In genomic region chr9:26463841-26464240, GRCh38 we compare ENCODE assay signal across 24 cellular contexts.
"Had no signal": no experiment of that assay in that cellular context is flagged by ENCODE, and none has a peak within 500 bp of the region (broad histone marks: within the 10 kb centered on the region; RNA-seq: fewer than 3 reads in every experiment).

No MANE protein-coding gene starts in this region.

- DNase-seq: colonic mucosa; cortex of kidney; dermis blood vessel endothelial cell; dorsolateral prefrontal cortex; effector CD4-positive, alpha-beta T cell; effector CD8-positive, alpha-beta T cell; effector memory CD4-positive, alpha-beta T cell; effector memory CD8-positive, alpha-beta T cell; endodermal cell; erythroblast; esophagus squamous epithelium; foreskin fibroblast; foreskin keratinocyte; foreskin melanocyte; gastrocnemius medialis; glutamatergic neuron; head of caudate nucleus; heart left ventricle; heart right ventricle had no signal

- H3K27me3 Mint-ChIP-seq: dendritic cell treated with granulocyte-macrophage colony-stimulating factor and Interleukin-4, amounts not matched to agents 40 ng/mL and 50 ng/mL, for 4 days; effector memory CD8-positive, alpha-beta T cell had no signal

- H3K4me1 ChIP-seq: colonic mucosa, esophagus muscularis mucosa, esophagus squamous epithelium, foreskin keratinocyte, gastrocnemius medialis, gastroesophageal sphincter, heart left ventricle, heart right ventricle had no signal

- H3K4me3 Mint-ChIP-seq: dendritic cell treated with granulocyte-macrophage colony-stimulating factor and Interleukin-4, amounts not matched to agents 40 ng/mL and 50 ng/mL, for 4 days; effector memory CD8-positive, alpha-beta T cell; endodermal cell had no signal

- H3K4me1 Mint-ChIP-seq: endodermal cell had no signal

- H3K9me3 ChIP-seq: colonic mucosa, esophagus muscularis mucosa, gastrocnemius medialis had no signal

- H3K27ac Mint-ChIP-seq: dendritic cell treated with granulocyte-macrophage colony-stimulating factor and Interleukin-4, amounts not matched to agents 40 ng/mL and 50 ng/mL, for 4 days; effector memory CD8-positive, alpha-beta T cell; endodermal cell had no signal

- H3K27ac ChIP-seq: colonic mucosa, coronary artery, dorsolateral prefrontal cortex, epithelial cell of prostate, esophagus muscularis mucosa, esophagus squamous epithelium, foreskin keratinocyte, gastrocnemius medialis, gastroesophageal sphincter, heart left ventricle, heart right ventricle had no signal

- H3K4me3 ChIP-seq: colonic mucosa, coronary artery, dorsolateral prefrontal cortex, esophagus muscularis mucosa, esophagus squamous epithelium, gastrocnemius medialis, gastroesophageal sphincter, heart left ventricle, heart right ventricle had no signal

- H3K36me3 ChIP-seq: colonic mucosa, esophagus muscularis mucosa, esophagus squamous epithelium, gastrocnemius medialis, gastroesophageal sphincter, heart left ventricle, heart right ventricle had no signal

- H3K27me3 ChIP-seq: colonic mucosa, dorsolateral prefrontal cortex, esophagus muscularis mucosa, esophagus squamous epithelium, foreskin keratinocyte, gastrocnemius medialis, gastroesophageal sphincter, heart left ventricle, heart right ventricle had no signal
